ENCODE assay signal across 1 cellular context in the genomic region with DNA sequence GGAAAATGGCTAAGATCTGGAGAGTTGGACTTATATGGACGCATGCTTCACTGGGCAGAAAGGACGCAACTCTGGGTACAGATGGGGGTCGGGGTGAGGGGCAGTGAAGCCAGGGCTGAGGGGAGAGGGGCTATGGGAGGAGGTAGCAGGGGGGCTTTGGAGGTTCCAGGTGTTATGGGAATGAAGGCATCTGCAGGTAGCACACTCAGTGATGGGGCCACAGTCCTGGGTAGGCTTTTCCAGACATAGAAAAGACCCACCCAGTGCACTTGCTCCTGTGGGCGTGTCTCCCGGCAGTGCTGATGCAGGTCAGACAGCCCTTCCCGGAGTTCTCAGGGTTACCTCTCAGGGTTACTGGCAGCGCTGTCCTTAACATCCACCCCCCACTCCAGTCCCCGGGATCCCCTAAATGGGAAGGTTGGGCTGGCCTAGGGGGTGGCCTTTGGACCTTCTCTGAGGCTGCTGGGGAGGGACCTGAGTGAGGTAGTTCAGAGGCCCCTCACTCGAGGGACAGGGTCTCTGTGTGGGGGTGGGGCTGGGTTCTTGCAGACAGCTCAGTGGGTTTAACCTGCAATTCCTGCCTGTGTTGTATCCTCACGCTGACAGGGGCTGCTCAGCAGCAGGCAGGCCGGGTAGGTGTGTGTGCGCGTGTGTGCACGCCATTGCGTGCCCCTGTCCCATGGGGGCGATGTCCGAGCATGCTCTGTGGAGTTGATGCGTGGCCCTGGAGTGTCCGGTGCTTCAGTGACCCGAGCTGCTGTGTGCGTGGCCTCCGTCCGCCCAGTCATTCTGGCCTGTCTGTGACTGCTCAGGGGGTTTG.
TF ChIP-seq lines count a peak whose summit lies in the region.

No MANE protein-coding gene starts in this region.

TF ChIP-seq in IMR-90, 13 proteins besides CTCF, POLR2A, EP300 and RAD21:
- TF ChIP-seq, protein P1, sequence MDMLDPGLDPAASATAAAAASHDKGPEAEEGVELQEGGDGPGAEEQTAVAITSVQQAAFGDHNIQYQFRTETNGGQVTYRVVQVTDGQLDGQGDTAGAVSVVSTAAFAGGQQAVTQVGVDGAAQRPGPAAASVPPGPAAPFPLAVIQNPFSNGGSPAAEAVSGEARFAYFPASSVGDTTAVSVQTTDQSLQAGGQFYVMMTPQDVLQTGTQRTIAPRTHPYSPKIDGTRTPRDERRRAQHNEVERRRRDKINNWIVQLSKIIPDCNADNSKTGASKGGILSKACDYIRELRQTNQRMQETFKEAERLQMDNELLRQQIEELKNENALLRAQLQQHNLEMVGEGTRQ (IDR thresholded peaks at IDR 0.05; ENCODE audit: low read depth, low read length) = no peak
- no peak for TF ChIP-seq NFE2L2 (IDR thresholded peaks at IDR 0.05; ENCODE audit: low read depth, low read length)
- no peak for TF ChIP-seq MAZ (IDR thresholded peaks at IDR 0.05; ENCODE audit: borderline replicate concordance, low read depth, low read length)
- TF ChIP-seq RCOR1 (IDR thresholded peaks at IDR 0.05; ENCODE audit: insufficient replicate concordance, low read length) = no peak
- TF ChIP-seq CHD1 (IDR thresholded peaks at IDR 0.05; ENCODE audit: low read depth, low read length) = no peak
